ENCODE assay signal across 8 cellular contexts in the genomic region with DNA sequence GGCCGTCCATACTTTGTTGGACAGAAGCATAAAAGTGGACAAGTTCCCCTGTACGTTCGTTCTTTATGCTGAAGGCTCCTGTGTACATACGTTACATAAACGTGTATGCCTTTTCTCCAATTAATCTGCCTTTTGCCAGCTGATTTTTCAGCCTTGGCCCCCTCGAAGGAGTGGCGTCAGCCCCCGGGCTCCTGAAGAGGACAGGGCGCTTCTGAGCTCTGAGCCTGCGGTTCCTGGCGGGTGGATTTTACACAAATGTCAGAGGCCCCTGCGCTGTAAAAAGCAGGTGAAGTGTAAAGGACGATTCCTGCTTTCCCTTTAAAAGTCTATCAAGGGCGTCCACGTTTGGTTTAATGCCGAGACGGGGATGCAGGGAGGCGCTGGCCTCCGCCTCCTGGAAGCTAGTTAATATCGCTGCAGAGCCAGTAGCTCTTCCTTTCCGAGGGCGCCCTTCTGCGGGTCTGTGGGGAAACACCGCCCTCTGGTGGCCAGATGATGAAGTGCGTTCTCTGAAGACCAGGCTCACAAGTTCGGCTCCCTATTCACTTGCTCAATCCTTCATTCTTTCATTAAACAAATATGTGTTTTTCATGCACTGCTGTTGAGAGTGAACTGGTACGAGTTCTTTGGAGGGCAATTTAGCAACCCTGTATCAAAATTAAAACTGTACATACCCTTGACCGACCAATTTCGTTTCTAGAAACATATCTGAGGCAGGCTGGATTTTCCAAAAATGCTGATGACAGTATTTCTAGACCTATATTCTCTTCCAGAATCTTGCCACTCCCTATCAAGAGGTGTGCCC.
A peak's percentile ranks its signal among the peaks of the same experiment; 100 is the strongest.
DNase-seq lines count a peak whose midpoint lies in the region; ATAC-seq and TF ChIP-seq lines count a peak whose summit lies in the region.

No MANE protein-coding gene starts in this region.

- DNase-seq in 8988T (peak; percentile 56), GM13976 (ENCODE audit: low spot score) (peak; percentile 88), LNCaP clone FGC (ENCODE audit: low read depth) (peak; percentile 30), SHP77 treated with DMSO at 0.1 percent for 48 hours (lab: John Stamatoyannopoulos, UW) (peak; percentile 62), osteocyte (ENCODE audit: extremely low spot score, unreplicated experiment) (peak; percentile 94), thoracic aorta (ENCODE audit: low spot score) (peak; percentile 52)
- peak; percentile 92 for DNase-seq in activated effector memory CD4-positive, alpha-beta T cell treated with anti-CD3 and anti-CD28 coated beads, Interleukin-2, amount 50 U/mL, for 16 hours

- no peak overlapping the region for H3K4me3 ChIP-seq in LNCaP clone FGC (ENCODE audit: low read depth, low read length)
- peak overlapping the region in 1 of 2 donors; percentile 16 for H3K4me3 ChIP-seq in gastroesophageal sphincter
- H3K4me3 ChIP-seq in thoracic aorta = peak overlapping the region; percentile 59

- H3K4me3 Mint-ChIP-seq in osteocyte (ENCODE audit: unreplicated experiment) = no peak overlapping the region

- no peaks in the 10 kb centered on the region for H3K9me3 Mint-ChIP-seq in osteocyte (ENCODE audit: unreplicated experiment)

- 12 to 20% methylated on average over 19 to 24 of the region's 29 CpGs for WGBS in gastroesophageal sphincter (ENCODE audit: low coverage in 1 of 2), 2 donors

- H3K36me3 ChIP-seq in gastroesophageal sphincter (no peaks in the 10 kb centered on the region), thoracic aorta (no peaks in the 10 kb centered on the region)

- in situ Hi-C loops in GM13976 (cut with MboI; ENCODE audit: low sequenced_read_pairs, unreplicated experiment) = loop anchor here (10.0 kb wide), 1 partner anchor 514 kb away; no protein-coding TSS in a partner anchor

- H3K27ac Mint-ChIP-seq in osteocyte (ENCODE audit: unreplicated experiment) = no peak overlapping the region

- no peaks in the 10 kb centered on the region for H3K27me3 ChIP-seq in gastroesophageal sphincter
- H3K27me3 ChIP-seq in thoracic aorta (replicated peaks; ENCODE audit: insufficient read depth) = no peaks in the 10 kb centered on the region

- TF ChIP-seq POLR2A in gastroesophageal sphincter (IDR thresholded peaks at IDR 0.05) = no peak

- H3K36me3 Mint-ChIP-seq in osteocyte (ENCODE audit: unreplicated experiment) = no peaks in the 10 kb centered on the region

- peak; percentile 89 for ATAC-seq in gastroesophageal sphincter
- ATAC-seq in thoracic aorta (ENCODE audit: insufficient number of reproducible peaks, low FRiP score, low read depth) = peak; percentile 71

- peak; percentile 93 for TF ChIP-seq CTCF in GM13976 (IDR thresholded peaks at IDR 0.05; ENCODE audit: borderline replicate concordance, control extremely low read depth, extremely low read depth, insufficient read depth, missing control alignments)
- TF ChIP-seq CTCF in LNCaP clone FGC (IDR thresholded peaks at IDR 0.05; ENCODE audit: control insufficient read depth, extremely low read depth, insufficient read depth) = peak; percentile 80
- TF ChIP-seq CTCF in gastroesophageal sphincter (IDR thresholded peaks at IDR 0.05) = peak; percentile 94 to 98 (median 96)
- peak; percentile 98 for TF ChIP-seq CTCF in osteocyte (IDR thresholded peaks at IDR 0.05)
- TF ChIP-seq CTCF in thoracic aorta (IDR thresholded peaks at IDR 0.05) = peak; percentile 99

- peaks cover 23% of the 10 kb centered on the region for H3K27me3 Mint-ChIP-seq in osteocyte (ENCODE audit: unreplicated experiment)

- no peak for TF ChIP-seq EP300 in gastroesophageal sphincter (IDR thresholded peaks at IDR 0.05)

- H3K4me1 ChIP-seq in gastroesophageal sphincter (peaks cover 0 to 4% (median 0%) of the 10 kb centered on the region in 3 donors), thoracic aorta (ENCODE audit: control insufficient read depth in 1 of 2, low read depth in 2 of 2) (peaks cover 0 to 4% of the 10 kb centered on the region in 2 donors)

- H3K4me1 Mint-ChIP-seq in osteocyte (ENCODE audit: unreplicated experiment) = peaks cover 4% of the 10 kb centered on the region

- H3K27ac ChIP-seq in gastroesophageal sphincter (no peak overlapping the region), thoracic aorta (no peak overlapping the region)

- no peaks in the 10 kb centered on the region for H3K9me3 ChIP-seq in gastroesophageal sphincter
- H3K9me3 ChIP-seq in thoracic aorta = peaks cover 4% of the 10 kb centered on the region

Comparison
In these comparisons a context has a peak if more than half of its experiments do, and no peak if none do; other contexts are left out.
1. DNase-seq: peak in every context shown above with its lines; median percentile 94 in osteocyte; 92 in activated effector memory CD4-positive, alpha-beta T cell treated with anti-CD3 and anti-CD28 coated beads, Interleukin-2, amount 50 U/mL, for 16 hours; 88 in GM13976; 62 in SHP77 treated with DMSO at 0.1 percent for 48 hours; 56 in 8988T; 52 in thoracic aorta; 30 in LNCaP clone FGC.